In genomic region chr6:131258816-131259476, GRCh38 we compare ENCODE assay signal across 15 cellular contexts.
A peak's percentile ranks its signal among the peaks of the same experiment; 100 is the strongest.
DNase-seq lines count a peak whose midpoint lies in the region; ATAC-seq, FAIRE-seq and TF ChIP-seq lines count a peak whose summit lies in the region.
"Had no signal": no experiment of that assay in that cellular context is flagged by ENCODE, and none has a peak within 500 bp of the region (broad histone marks: within the 10 kb centered on the region; RNA-seq: fewer than 3 reads in every experiment).

No MANE protein-coding gene starts in this region.

- in situ Hi-C loops in transverse colon (cut with MboI; ENCODE audit: low pct_ligation_motif_present in 1 of 4, low pct_unique_long_range_greater_than_20kb in 1 of 4, low sequenced_read_pairs in 3 of 4), result no loop called here

- H3K4me3 ChIP-seq in cardiac muscle cell (no peak overlapping the region), right cardiac atrium (ENCODE audit: low read length) (no peak overlapping the region), transverse colon (no peak overlapping the region)
- H3K4me3 ChIP-seq: HAP-1 had no signal

- H3K27ac ChIP-seq in cardiac muscle cell (peak overlapping the region; percentile 10), right cardiac atrium (ENCODE audit: low read length) (no peak overlapping the region), VCaP (peak overlapping the region; percentile 91), transverse colon (peak overlapping the region; percentile 7 to 54 (median 44))

- H3K4me1 ChIP-seq in cardiac muscle cell (ENCODE audit: low read depth) (peaks cover 12% of the 10 kb centered on the region), right cardiac atrium (ENCODE audit: control insufficient read depth, insufficient read depth, low read length) (no peaks in the 10 kb centered on the region), transverse colon (peaks cover 0 to 26% (median 7%) of the 10 kb centered on the region in 4 donors)
- H3K4me1 ChIP-seq: HAP-1 had no signal

- H3K27me3 ChIP-seq in cardiac muscle cell (no peaks in the 10 kb centered on the region), right cardiac atrium (ENCODE audit: control insufficient read depth, insufficient read depth) (no peaks in the 10 kb centered on the region), transverse colon (no peaks in the 10 kb centered on the region)

- H3K9me3 ChIP-seq in cardiac muscle cell (ENCODE audit: low read depth), result no peaks in the 10 kb centered on the region
- no peaks in the 10 kb centered on the region for H3K9me3 ChIP-seq in right cardiac atrium (ENCODE audit: control insufficient read depth, low read length)
- no peaks in the 10 kb centered on the region for H3K9me3 ChIP-seq in transverse colon
- H3K9me3 ChIP-seq: HAP-1 had no signal

- H3K36me3 ChIP-seq in cardiac muscle cell, result no peaks in the 10 kb centered on the region
- H3K36me3 ChIP-seq in transverse colon, result no peaks in the 10 kb centered on the region
- H3K36me3 ChIP-seq: HAP-1 had no signal

- TF ChIP-seq EP300 in transverse colon (IDR thresholded peaks at IDR 0.05; ENCODE audit: low read depth), result no peak

- ATAC-seq in right cardiac atrium, result no peak
- ATAC-seq: SK-N-SH treated with all-trans-retinoic acid at 6 μM for 48 hours had no signal

- DNase-seq in cardiac muscle cell (ENCODE audit: low read depth in 1 of 2, low spot score in 1 of 2) (peak in 1 of 2 donors; percentile 21), right cardiac atrium (no peak), iris pigment epithelial cell (ENCODE audit: low read depth) (peak; percentile 14), transverse colon (peak; percentile 46), HTR-8/SVneo (ENCODE audit: insufficient read length, low spot score) (no peak), HuH-7.5 (ENCODE audit: low spot score) (no peak), AML-193 (lab: John Stamatoyannopoulos, UW) (no peak)
- DNase-seq: activated CD4-positive, alpha-beta T cell treated with anti-CD3 and anti-CD28 coated beads, Interleukin-2, amount 50 U/mL, for 48 hours; Kasumi-1; NCI-H446; stimulated activated CD4-positive, alpha-beta T cell treated with anti-CD3 and anti-CD28 coated beads, Interleukin-2, amount 100 ng/mL, for 48 hours had no signal

- FAIRE-seq in HTR-8/SVneo (lab: Jason Lieb, UNC), result no peak
- FAIRE-seq: endothelial cell of umbilical vein had no signal

- TF ChIP-seq CTCF in cardiac muscle cell (IDR thresholded peaks at IDR 0.05; ENCODE audit: low read depth, low read length) (no peak), VCaP (conservative IDR thresholded peaks at IDR 0.05) (no peak), transverse colon (IDR thresholded peaks at IDR 0.05) (no peak)

- TF ChIP-seq POLR2A in transverse colon (IDR thresholded peaks at IDR 0.05), result no peak

- WGBS in right cardiac atrium, result 42% methylated on average over 4 of the region's 4 CpGs
- WGBS in transverse colon (ENCODE audit: low coverage in 1 of 2), 2 donors, result 48 to 54% methylated on average over 4 of the region's 4 CpGs

- intact Hi-C loops in right cardiac atrium (cut with DNase I) (no loop called here), transverse colon (cut with DNase I; ENCODE audit: low total_unique reads) (no loop called here)

Comparison
In these comparisons a context has a peak if more than half of its experiments do, and no peak if none do; other contexts are left out.
1. DNase-seq: peak in iris pigment epithelial cell (single experiment) and transverse colon (single experiment); none in right cardiac atrium (0 of 3), HTR-8/SVneo (single experiment), HuH-7.5 (single experiment) and AML-193 (0 of 2).